9 cellular contexts compared by ENCODE assay signal in genomic region chr2:112032615-112033457, GRCh38. TPM values are rescaled to one million over a fixed set of nuclear protein-coding genes. Genes with fewer than 3 reads are reported as not detected.
DNase-seq lines count a peak whose midpoint lies in the region; ATAC-seq, FAIRE-seq and TF ChIP-seq lines count a peak whose summit lies in the region.
"Had no signal": no experiment of that assay in that cellular context is flagged by ENCODE, and none has a peak within 500 bp of the region (broad histone marks: within the 10 kb centered on the region; RNA-seq: fewer than 3 reads in every experiment).

No MANE protein-coding gene starts in this region.

- H3K27ac ChIP-seq in pancreas: peak overlapping the region in 1 of 4 donors; percentile 5

- peak; percentile 82 for DNase-seq in DMS79 treated with DMSO at 0.1 percent for 48 hours (lab: John Stamatoyannopoulos, UW)
- peak; percentile 35 for DNase-seq in OCI-M1 (lab: John Stamatoyannopoulos, UW)
- peak; percentile 91 for DNase-seq in fibroblast of mammary gland (ENCODE audit: low read depth)
- peak in 2 of 6 donors; percentile 31 to 73 for DNase-seq in pancreas
- DNase-seq in stimulated activated CD4-positive, alpha-beta T cell treated with anti-CD3 and anti-CD28 coated beads, Interleukin-2, amount 100 ng/mL, for 48 hours: no peak
- DNase-seq in OCI-M2 (lab: John Stamatoyannopoulos, UW; ENCODE audit: unreplicated experiment): no peak
- DNase-seq: activated T-cell treated with anti-CD3 and anti-CD28 coated beads, Interleukin-2, amount 50 U/mL, for 1 hour had no signal

- H3K36me3 ChIP-seq in pancreas: no peaks in the 10 kb centered on the region

- no peak for FAIRE-seq in pancreas (lab: Jason Lieb, UNC)

- intact Hi-C loops in pancreas (cut with DNase I): no loop called here

- no peaks in the 10 kb centered on the region for H3K27me3 ChIP-seq in pancreas

- H3K4me3 ChIP-seq in fibroblast of mammary gland (ENCODE audit: control insufficient read depth, low read depth, low read length) (no peak overlapping the region), pancreas (no peak overlapping the region)

- peaks cover 0 to 11% (median 7%) of the 10 kb centered on the region in 3 donors for H3K4me1 ChIP-seq in pancreas

- 47 to 53% methylated on average over 4 of the region's 4 CpGs for WGBS in pancreas, 2 donors

- ATAC-seq in pancreas: peak in 3 of 4 donors; percentile 59 to 78 (median 76)
- ATAC-seq in GM18511 (IDR thresholded peaks at IDR 0.05; ENCODE audit: unreplicated experiment): no peak
- no peak for ATAC-seq in GM21619 (IDR thresholded peaks at IDR 0.05; ENCODE audit: unreplicated experiment)

- peak; percentile 20 for TF ChIP-seq CTCF in fibroblast of mammary gland (conservative IDR thresholded peaks at IDR 0.05; ENCODE audit: control insufficient read depth, insufficient read depth, low read depth, low read length)
- no peak for TF ChIP-seq CTCF in pancreas (IDR thresholded peaks at IDR 0.05)

- H3K9me3 ChIP-seq in pancreas: no peaks in the 10 kb centered on the region

RNA-seq across cellular contexts. Expression of gene TMEM87B, which starts 22.2 kb away (rescaled TPM):
- total RNA-seq in pancreas: 10 to 100 TPM; 10.1 to 21.7 (median 14.0) TPM
- 10 to 100 TPM in 1 of 2 donors, 1 to 10 TPM in 1; 4.7 to 11.6 TPM for polyA plus RNA-seq in pancreas

Comparison
In these comparisons a context has a peak if more than half of its experiments do, and no peak if none do; other contexts are left out.
1. DNase-seq: peak in DMS79 treated with DMSO at 0.1 percent for 48 hours (single experiment), OCI-M1 (single experiment) and fibroblast of mammary gland (single experiment); none in stimulated activated CD4-positive, alpha-beta T cell treated with anti-CD3 and anti-CD28 coated beads, Interleukin-2, amount 100 ng/mL, for 48 hours (0 of 2) and OCI-M2 (single experiment).
2. ATAC-seq: peak in pancreas (3 of 4); none in GM18511 (single experiment) and GM21619 (single experiment).